ENCODE assay signal across 21 cellular contexts in the genomic region with DNA sequence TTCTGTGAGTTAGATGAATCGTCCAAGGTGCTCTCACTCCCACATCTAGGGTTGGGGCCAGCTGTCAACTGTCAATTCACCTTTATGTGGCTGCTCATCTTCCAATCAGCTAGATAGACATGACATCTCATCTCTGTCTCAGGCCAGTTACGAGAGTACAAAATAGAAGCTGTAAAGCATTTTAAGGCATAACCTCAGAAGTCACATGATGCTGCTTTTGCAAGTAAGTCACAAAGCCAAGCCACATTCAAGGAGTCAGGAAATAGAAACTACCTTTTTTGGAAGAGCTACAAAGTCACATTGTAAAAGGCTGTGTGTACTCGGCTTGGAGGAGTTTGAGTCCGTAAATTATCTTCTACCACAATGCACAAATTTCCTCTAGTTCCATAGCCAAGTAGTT. TPM values are rescaled to one million over a fixed set of nuclear protein-coding genes. Genes with fewer than 3 reads are reported as not detected.
DNase-seq lines count a peak whose midpoint lies in the region; ATAC-seq, FAIRE-seq and TF ChIP-seq lines count a peak whose summit lies in the region.
"Had no signal": no experiment of that assay in that cellular context is flagged by ENCODE, and none has a peak within 500 bp of the region (broad histone marks: within the 10 kb centered on the region; RNA-seq: fewer than 3 reads in every experiment).

No MANE protein-coding gene starts in this region.

- H3K79me2 ChIP-seq in GM12878 (ENCODE audit: control insufficient read depth, insufficient read depth, low read length) = no peaks in the 10 kb centered on the region
- no peaks in the 10 kb centered on the region for H3K79me2 ChIP-seq in HepG2 (ENCODE audit: insufficient read depth, low read length)

- peak; percentile 47 to 78 for ATAC-seq in activated naive CD4-positive, alpha-beta T cell treated with anti-CD3 and anti-CD28 coated beads, Interleukin-2, amount 50 U/mL, for 72 hours
- ATAC-seq in GM12878 (peak; percentile 32), HepG2 (no peak)

- H3K4me1 Mint-ChIP-seq in activated naive CD4-positive, alpha-beta T cell treated with anti-CD3 and anti-CD28 coated beads for 36 hours (ENCODE audit: low read depth) = peaks cover 9% of the 10 kb centered on the region

- DNase-seq in activated naive CD4-positive, alpha-beta T cell treated with anti-CD3 and anti-CD28 coated beads, Interleukin-2, amount 50 U/mL, for 72 hours (ENCODE audit: low spot score in 2 of 2) = no peak
- no peak for DNase-seq in activated naive CD4-positive, alpha-beta T cell treated with anti-CD3 and anti-CD28 coated beads for 36 hours
- DNase-seq in NOMO-1 treated with dmso at 0.1 percent for 144 hours (lab: John Stamatoyannopoulos, UW; ENCODE audit: unreplicated experiment) (peak; percentile 35), GM12878 (ENCODE audit: low read depth, low spot score) (no peak), NCI-H748 (lab: John Stamatoyannopoulos, UW; ENCODE audit: unreplicated experiment) (no peak), neuronal stem cell (ENCODE audit: low spot score) (no peak), HepG2 (ENCODE audit: low spot score) (no peak)
- DNase-seq: amniotic stem cell, colonic mucosa, glutamatergic neuron, H7, islet precursor cell, Karpas-422, NCI-H2081, NCI-H774, ovary, SHP77 had no signal

- H3K4ac ChIP-seq in neuronal stem cell (ENCODE audit: low read length) = no peak overlapping the region

- TF ChIP-seq RAD21 in GM12878 (IDR thresholded peaks at IDR 0.05; ENCODE audit: insufficient read depth, low read depth, low read length) (no peak), HepG2 (CRISPR knock-in tag; IDR thresholded peaks at IDR 0.05) (no peak)

- H2AFZ ChIP-seq in GM12878 (ENCODE audit: control insufficient read depth, low read depth, low read length) (no peak overlapping the region), neuronal stem cell (ENCODE audit: low read length) (no peak overlapping the region), HepG2 (ENCODE audit: low read length) (no peak overlapping the region)

- peak overlapping the region; percentile 80 for H3K4me2 ChIP-seq in GM12878 (ENCODE audit: control insufficient read depth, insufficient read depth)
- no peak overlapping the region for H3K4me2 ChIP-seq in neuronal stem cell (ENCODE audit: insufficient read depth, low read length, poor library complexity, severe bottlenecking)
- H3K4me2 ChIP-seq in HepG2 (ENCODE audit: low read depth, low read length) = no peak overlapping the region

- no peak for TF ChIP-seq POLR2A in GM12878 (IDR thresholded peaks at IDR 0.05; ENCODE audit: low read depth, low read length)
- no peak for TF ChIP-seq POLR2A in HepG2 (IDR thresholded peaks at IDR 0.05; ENCODE audit: insufficient read depth in 1 of 2, low read depth in 2 of 2, low read length in 2 of 2)

- H4K91ac ChIP-seq in neuronal stem cell (ENCODE audit: low read depth, low read length, poor library complexity) = no peak overlapping the region

- H3K18ac ChIP-seq in neuronal stem cell (ENCODE audit: low read length) = no peak overlapping the region

- H3K36me3 ChIP-seq in GM12878 (ENCODE audit: control insufficient read depth in 2 of 2, insufficient read depth in 2 of 2, low read length in 1 of 2) = no peaks in the 10 kb centered on the region
- no peaks in the 10 kb centered on the region for H3K36me3 ChIP-seq in thymus (ENCODE audit: control insufficient read depth, insufficient read depth)
- no peaks in the 10 kb centered on the region for H3K36me3 ChIP-seq in neuronal stem cell (replicated peaks in 1 of 2; ENCODE audit: control insufficient read depth in 2 of 2, insufficient read depth in 2 of 2, low read length in 2 of 2)
- H3K36me3 ChIP-seq in HepG2 (replicated peaks in 1 of 2; ENCODE audit: control insufficient read depth in 1 of 2, insufficient read depth in 2 of 2, low read length in 2 of 2) = no peaks in the 10 kb centered on the region
- H3K36me3 ChIP-seq: colonic mucosa, ovary had no signal

- BruUV-seq in GM12878 (replicated peaks; lab: Mats Ljungman, UMichigan) = no TSS peak
- BruUV-seq in HepG2 (replicated peaks; lab: Mats Ljungman, UMichigan) = no TSS peak

- H2BK5ac ChIP-seq in neuronal stem cell (ENCODE audit: low read length) = no peak overlapping the region

- H3K27ac ChIP-seq in GM12878 (ENCODE audit: control insufficient read depth, insufficient read depth) (no peak overlapping the region), thymus (ENCODE audit: low read depth) (peak overlapping the region; percentile 71), neuronal stem cell (replicated peaks; ENCODE audit: low read length) (no peak overlapping the region), HepG2 (ENCODE audit: extremely low read length, insufficient read depth, low read length) (no peak overlapping the region)
- H3K27ac ChIP-seq: colonic mucosa, ovary had no signal

- H3K4me3 Mint-ChIP-seq in activated naive CD4-positive, alpha-beta T cell treated with anti-CD3 and anti-CD28 coated beads for 36 hours = no peak overlapping the region

- peaks cover 0 to 5% of the 10 kb centered on the region in 2 experiments; a peak in 1 of 4 replicates for H3K27me3 ChIP-seq in GM12878 (replicated peaks in 1 of 2; ENCODE audit: control insufficient read depth in 2 of 2, insufficient read depth in 2 of 2, low read length in 1 of 2)
- no peaks in the 10 kb centered on the region for H3K27me3 ChIP-seq in thymus (ENCODE audit: control insufficient read depth, insufficient read depth)
- no peaks in the 10 kb centered on the region for H3K27me3 ChIP-seq in neuronal stem cell (ENCODE audit: control insufficient read depth in 3 of 3, insufficient read depth in 3 of 3, low read depth in 1 of 3, low read length in 3 of 3)
- no peaks in the 10 kb centered on the region for H3K27me3 ChIP-seq in HepG2 (ENCODE audit: control insufficient read depth in 1 of 2, insufficient read depth in 2 of 2, low read length in 2 of 2)
- H3K27me3 ChIP-seq: colonic mucosa, ovary had no signal

- H2BK120ac ChIP-seq in neuronal stem cell (ENCODE audit: low read depth, low read length) = no peak overlapping the region

- H3K4me3 ChIP-seq in GM12878 (peak overlapping the region; percentile 42; the same call in 1 of the 2 replicates), thymus (ENCODE audit: low read length) (peak overlapping the region; percentile 13), neuronal stem cell (ENCODE audit: low read length in 2 of 2) (no peak overlapping the region), HepG2 (replicated peaks in 1 of 3; ENCODE audit: insufficient read depth in 1 of 3, low read depth in 2 of 3, low read length in 3 of 3) (no peak overlapping the region)
- H3K4me3 ChIP-seq: colonic mucosa, ovary had no signal

- intact Hi-C loops in activated naive CD4-positive, alpha-beta T cell treated with anti-CD3 and anti-CD28 coated beads for 36 hours (cut with micrococcal nuclease) = no loop called here
- intact Hi-C loops in GM12878 (cut with micrococcal nuclease; ENCODE audit: unreplicated experiment) (no loop called here), HepG2 (cut with micrococcal nuclease; ENCODE audit: unreplicated experiment) (no loop called here)

- no peaks in the 10 kb centered on the region for H3K27me3 Mint-ChIP-seq in activated naive CD4-positive, alpha-beta T cell treated with anti-CD3 and anti-CD28 coated beads for 36 hours (ENCODE audit: low read depth)

- H3K27ac Mint-ChIP-seq in activated naive CD4-positive, alpha-beta T cell treated with anti-CD3 and anti-CD28 coated beads, Interleukin-2, amount 50 U/mL, for 72 hours = no peak overlapping the region
- no peak overlapping the region for H3K27ac Mint-ChIP-seq in activated naive CD4-positive, alpha-beta T cell treated with anti-CD3 and anti-CD28 coated beads for 36 hours

- no peaks in the 10 kb centered on the region for H3K9me3 Mint-ChIP-seq in activated naive CD4-positive, alpha-beta T cell treated with anti-CD3 and anti-CD28 coated beads, Interleukin-2, amount 50 U/mL, for 72 hours
- H3K9me3 Mint-ChIP-seq in activated naive CD4-positive, alpha-beta T cell treated with anti-CD3 and anti-CD28 coated beads for 36 hours = no peaks in the 10 kb centered on the region

- H3K9me3 ChIP-seq in GM12878 (replicated peaks; ENCODE audit: control insufficient read depth, insufficient read depth, low read length) (no peaks in the 10 kb centered on the region), thymus (ENCODE audit: control insufficient read depth) (no peaks in the 10 kb centered on the region), neuronal stem cell (replicated peaks in 1 of 2; ENCODE audit: control insufficient read depth in 2 of 2, insufficient read depth in 1 of 2, low read depth in 1 of 2, low read length in 2 of 2) (no peaks in the 10 kb centered on the region), HepG2 (ENCODE audit: low read length) (no peaks in the 10 kb centered on the region)
- H3K9me3 ChIP-seq: colonic mucosa, ovary had no signal

- 68% methylated on average over 4 of the region's 4 CpGs for WGBS in GM12878 (ENCODE audit: insufficient coverage, insufficient replicate concordance, low lambda C conversion rate, missing lambda C conversion rate)
- WGBS in thymus = 5% methylated on average over 4 of the region's 4 CpGs
- WGBS in neuronal stem cell (ENCODE audit: extremely low coverage in 2 of 2, insufficient read length in 2 of 2, insufficient replicate concordance in 1 of 2), 2 donors = no CpG with 5 or more reads among the region's 4 CpGs
- WGBS in HepG2 (ENCODE audit: low lambda C conversion rate) = 27% methylated on average over 4 of the region's 4 CpGs

- TF ChIP-seq EP300 in GM12878 (IDR thresholded peaks at IDR 0.05; ENCODE audit: borderline replicate concordance in 1 of 2, control insufficient read depth in 1 of 2, low read depth in 2 of 2, low read length in 2 of 2) = 0 out of 4 replicates have a peak, but pooled peaks of 1 of the 2 experiments have one; percentile 11
- no peak for TF ChIP-seq EP300 in HepG2 (IDR thresholded peaks at IDR 0.05; ENCODE audit: low read depth in 2 of 2, low read length in 2 of 2)
- no peak for TF ChIP-seq EP300 in HepG2 (CRISPR knock-in tag; IDR thresholded peaks at IDR 0.05; ENCODE audit: borderline replicate concordance)

- no peaks in the 10 kb centered on the region for H3K79me1 ChIP-seq in neuronal stem cell (ENCODE audit: low read depth, low read length)

- H2AK5ac ChIP-seq in neuronal stem cell (ENCODE audit: low read depth, low read length) = no peak overlapping the region

- CTCF ChIA-PET in activated naive CD4-positive, alpha-beta T cell treated with anti-CD3 and anti-CD28 coated beads for 36 hours (lab: Charles Lee) = interaction anchor here (0.9 to 4.2 kb wide), 4 partner anchors 134 to 275 kb away, joined by 3 to 25 read pairs (median 4); no protein-coding TSS in a partner anchor
- CTCF ChIA-PET in GM12878 (lab: Yijun Ruan, JAX) = interaction anchor here (0.6 to 8.0 kb wide), 30 partner anchors 9 to 275 kb away, joined by 3 to 555 read pairs (median 5); partner anchors contain the start of genes CCR5 and CXCR6
- CTCF ChIA-PET in HepG2 (lab: Yijun Ruan, JAX; ENCODE audit: low intra/inter-chr PET ratio, low total read pairs) = no interaction called here

- H4K20me1 ChIP-seq in GM12878 (ENCODE audit: control insufficient read depth, insufficient read depth) (no peaks in the 10 kb centered on the region), HepG2 (ENCODE audit: insufficient read depth, low read length) (no peaks in the 10 kb centered on the region)

- FAIRE-seq in GM12878 (lab: Jason Lieb, UNC) (no peak), HepG2 (lab: Jason Lieb, UNC) (no peak)

- POLR2A ChIA-PET in GM12878 (lab: Charles Lee) (interaction anchor here (0.9 to 1.7 kb wide), 8 partner anchors 80 to 165 kb away, joined by 3 to 16 read pairs (median 4); partner anchors contain the start of gene CCR5), HepG2 (lab: Yijun Ruan, JAX) (no interaction called here)

- H3K4me1 ChIP-seq in GM12878 (ENCODE audit: control insufficient read depth, insufficient read depth, low read length) (peaks cover 44% of the 10 kb centered on the region), thymus (ENCODE audit: control insufficient read depth, insufficient read depth, low read length) (peaks cover 18% of the 10 kb centered on the region), neuronal stem cell (ENCODE audit: control insufficient read depth in 2 of 2, insufficient read depth in 1 of 2, low read depth in 1 of 2, low read length in 2 of 2) (no peaks in the 10 kb centered on the region), HepG2 (ENCODE audit: insufficient read depth, low read length) (peaks cover under 1% of the 10 kb centered on the region; the same call in 1 of the 2 replicates)
- H3K4me1 ChIP-seq: colonic mucosa had no signal

- no peak overlapping the region for H2BK12ac ChIP-seq in neuronal stem cell (ENCODE audit: low read length)

- RAD21 ChIA-PET in GM12878 (lab: Charles Lee; ENCODE audit: unreplicated experiment) = interaction anchor here (0.7 to 14.4 kb wide), 24 partner anchors 8 to 274 kb away, joined by 3 to 421 read pairs (median 4); partner anchors contain the start of gene CCR5

- H3K36me3 Mint-ChIP-seq in activated naive CD4-positive, alpha-beta T cell treated with anti-CD3 and anti-CD28 coated beads, Interleukin-2, amount 50 U/mL, for 72 hours = no peaks in the 10 kb centered on the region
- no peaks in the 10 kb centered on the region for H3K36me3 Mint-ChIP-seq in activated naive CD4-positive, alpha-beta T cell treated with anti-CD3 and anti-CD28 coated beads for 36 hours (ENCODE audit: low read depth)

- in situ Hi-C loops in GM12878 (cut with MboI) (loop anchor here (5.0 to 10.0 kb wide), 2 partner anchors 159 to 268 kb away; partner anchors contain the start of genes CCR5 and CXCR6), HepG2 (cut with HindIII; ENCODE audit: extremely low pct_ligation_motif_present, low pct_unique_long_range_greater_than_20kb) (no loop called here)

- SMC1A ChIA-PET in GM12878 (lab: Charles Lee; ENCODE audit: uncharacterized antibody, unreplicated experiment) = interaction anchor here (0.7 to 7.2 kb wide), 23 partner anchors 9 to 276 kb away, joined by 3 to 434 read pairs (median 6); partner anchors contain the start of gene CCR5

- no peak overlapping the region for H3K14ac ChIP-seq in neuronal stem cell (ENCODE audit: low read length)

- H3K9ac ChIP-seq in GM12878 (ENCODE audit: control insufficient read depth, insufficient read depth, low read length) (no peak overlapping the region), neuronal stem cell (ENCODE audit: low read depth, low read length, poor library complexity) (no peak overlapping the region), HepG2 (ENCODE audit: insufficient read depth, low read depth, low read length) (no peak overlapping the region)

- no peak overlapping the region for H4K8ac ChIP-seq in neuronal stem cell (ENCODE audit: low read depth, low read length)

- TF ChIP-seq CTCF in GM12878 (IDR thresholded peaks at IDR 0.05 in 2 of 3, conservative IDR thresholded peaks at IDR 0.05 in 1 of 3; ENCODE audit: control insufficient read depth in 2 of 3, extremely low read depth in 1 of 3, insufficient read depth in 1 of 3, low read depth in 3 of 3, low read length in 3 of 3) (no peak), HepG2 (CRISPR knock-in tag; IDR thresholded peaks at IDR 0.05) (no peak)

- H2BK15ac ChIP-seq in neuronal stem cell (ENCODE audit: low read length) = no peak overlapping the region

- no peak overlapping the region for H3K23ac ChIP-seq in neuronal stem cell (ENCODE audit: low read depth, low read length, poor library complexity)

RNA-seq across cellular contexts. Expression of gene CCR1, which starts 5.1 kb away (rescaled TPM):
- total RNA-seq in activated naive CD4-positive, alpha-beta T cell treated with anti-CD3 and anti-CD28 coated beads, Interleukin-2, amount 50 U/mL, for 72 hours = under 1 TPM in 1 of 2 donors, not detected in 1; 0.19 TPM
- total RNA-seq in activated naive CD4-positive, alpha-beta T cell treated with anti-CD3 and anti-CD28 coated beads for 36 hours = not detected
- total RNA-seq in GM12878 (2013; cell fraction: nucleolus; rRNA removed) = 5.2 and 5.5 TPM in 2 replicates
- total RNA-seq in GM12878 (2014; rRNA removed) (8.3 and 10.1 TPM in 2 replicates), GM12878 (2014; rRNA removed; fragmentation: Illumina TruSeq; extraction: Trizol) (9.6 TPM in 2 replicates), GM12878 (2021) (6.4 and 7.3 TPM in 2 replicates), HepG2 (2016; rRNA removed; fragmentation: Illumina TruSeq; extraction: Trizol) (not detected in 2 replicates)
- 4.3 TPM for polyA plus RNA-seq in GM12878 (2011; ENCODE audit: low read depth)
- polyA plus RNA-seq in GM12878 (2011; rRNA removed) (8.8 and 9.5 TPM in 2 replicates), GM12878 (2014; fragmentation: Illumina TruSeq; extraction: Trizol) (11.0 and 13.2 TPM in 2 replicates), GM12878 (2014; fragmentation: Nextera tagmentation; extraction: Ambion mirVana) (1 to 10 TPM; 3.4 to 3.7 TPM), GM12878 (2014; rRNA removed) (6.4 and 8.2 TPM in 2 replicates), GM12878 (2016; fragmentation: Nextera tagmentation; extraction: Ambion mirVana) (1 to 10 TPM; 2.3 to 3.6 TPM), thymus (14.5 TPM), HepG2 (2011; rRNA removed) (not detected in 2 replicates)
- polyA plus RNA-seq in GM12878 (2011; cell fraction: cytosol; rRNA removed) = 7.1 and 7.3 TPM in 2 replicates
- polyA plus RNA-seq in GM12878 (2011; cell fraction: nucleus; rRNA removed) = 3.9 TPM in 2 replicates
- 4.4 and 7.3 TPM in 2 replicates for polyA plus RNA-seq in GM12878 (2012)
- polyA minus RNA-seq in GM12878 (2011; rRNA and poly(A)+ RNA removed) = 11.1 and 14.2 TPM in 2 replicates
- 1.9 and 2.8 TPM in 2 replicates for polyA minus RNA-seq in GM12878 (2011; cell fraction: cytosol; rRNA and poly(A)+ RNA removed)
- 5.4 and 8.6 TPM in 2 replicates for polyA minus RNA-seq in GM12878 (2011; cell fraction: nucleus; rRNA and poly(A)+ RNA removed)
- 0.04 TPM for polyA plus RNA-seq in neuronal stem cell (2013, experiment 1 of 2)
- polyA plus RNA-seq in neuronal stem cell (2013, experiment 2 of 2) = 0.04 TPM
- total RNA-seq in HepG2 (2016; cell fraction: cytosol; rRNA removed; fragmentation: Illumina TruSeq; extraction: Trizol; ENCODE audit: low read depth) = not detected in 2 replicates
- not detected in 2 replicates for total RNA-seq in HepG2 (2016; cell fraction: insoluble cytoplasmic fraction; rRNA removed; fragmentation: Illumina TruSeq; extraction: Trizol)
- not detected in 2 replicates for total RNA-seq in HepG2 (2016; cell fraction: membrane; rRNA removed; fragmentation: Illumina TruSeq; extraction: Trizol)
- total RNA-seq in HepG2 (2016; cell fraction: nucleus; rRNA removed; fragmentation: Illumina TruSeq; extraction: Trizol) = not detected in 2 replicates
- polyA plus RNA-seq in HepG2 (2011; cell fraction: cytosol; rRNA removed) = not detected in 2 replicates
- not detected in 2 replicates for polyA plus RNA-seq in HepG2 (2011; cell fraction: nucleus; rRNA removed)
- not detected in 2 replicates for polyA plus RNA-seq in HepG2 (2012)
- polyA plus RNA-seq in HepG2 (2016; cell fraction: cytosol; fragmentation: Illumina TruSeq; extraction: Trizol; ENCODE audit: low read depth) = not detected in 2 replicates
- not detected in 2 replicates for polyA plus RNA-seq in HepG2 (2016; cell fraction: insoluble cytoplasmic fraction; fragmentation: Illumina TruSeq; extraction: Trizol; ENCODE audit: low read depth)
- polyA plus RNA-seq in HepG2 (2016; cell fraction: membrane; fragmentation: Illumina TruSeq; extraction: Trizol; ENCODE audit: low read depth) = not detected in 2 replicates
- not detected in 2 replicates for polyA plus RNA-seq in HepG2 (2016; cell fraction: nucleus; fragmentation: Illumina TruSeq; extraction: Trizol; ENCODE audit: insufficient read depth, low read depth)
- 0.16 TPM in 1 of 2 replicates, not detected in the other for polyA minus RNA-seq in HepG2 (2011; rRNA and poly(A)+ RNA removed; ENCODE audit: low replicate concordance)
- not detected in 2 replicates for polyA minus RNA-seq in HepG2 (2011; cell fraction: cytosol; rRNA and poly(A)+ RNA removed)
- not detected in 2 replicates for polyA minus RNA-seq in HepG2 (2011; cell fraction: nucleus; rRNA and poly(A)+ RNA removed)
- total RNA-seq: epithelial cell of proximal tubule, H7 had no signal

RNA-seq across cellular contexts. Expression of gene CCR3, which starts 29.1 kb away (rescaled TPM):
- total RNA-seq in activated naive CD4-positive, alpha-beta T cell treated with anti-CD3 and anti-CD28 coated beads, Interleukin-2, amount 50 U/mL, for 72 hours = not detected
- not detected for total RNA-seq in activated naive CD4-positive, alpha-beta T cell treated with anti-CD3 and anti-CD28 coated beads for 36 hours
- 0.42 and 0.54 TPM in 2 replicates for total RNA-seq in GM12878 (2013; cell fraction: nucleolus; rRNA removed)
- total RNA-seq in GM12878 (2014; rRNA removed) = 0.23 and 0.65 TPM in 2 replicates
- total RNA-seq in GM12878 (2014; rRNA removed; fragmentation: Illumina TruSeq; extraction: Trizol) = 0.27 and 0.60 TPM in 2 replicates
- 0.41 and 0.66 TPM in 2 replicates for total RNA-seq in GM12878 (2021)
- not detected for polyA plus RNA-seq in GM12878 (2011; ENCODE audit: low read depth)
- not detected in 2 replicates for polyA plus RNA-seq in GM12878 (2011; rRNA removed)
- 0.05 and 0.06 TPM in 2 replicates for polyA plus RNA-seq in GM12878 (2011; cell fraction: cytosol; rRNA removed)
- not detected in 2 replicates for polyA plus RNA-seq in GM12878 (2011; cell fraction: nucleus; rRNA removed)
- 0.19 and 0.27 TPM in 2 replicates for polyA plus RNA-seq in GM12878 (2012)
- 0.65 and 0.78 TPM in 2 replicates for polyA plus RNA-seq in GM12878 (2014; fragmentation: Illumina TruSeq; extraction: Trizol)
- under 1 TPM; 0.53 TPM for polyA plus RNA-seq in GM12878 (2014; fragmentation: Nextera tagmentation; extraction: Ambion mirVana)
- polyA plus RNA-seq in GM12878 (2014; rRNA removed) = 0.58 TPM in 2 replicates
- under 1 TPM; 0.13 to 0.20 TPM for polyA plus RNA-seq in GM12878 (2016; fragmentation: Nextera tagmentation; extraction: Ambion mirVana)
- polyA minus RNA-seq in GM12878 (2011; rRNA and poly(A)+ RNA removed) = not detected in 2 replicates
- polyA minus RNA-seq in GM12878 (2011; cell fraction: cytosol; rRNA and poly(A)+ RNA removed) = not detected in 2 replicates
- polyA minus RNA-seq in GM12878 (2011; cell fraction: nucleus; rRNA and poly(A)+ RNA removed) = not detected in 2 replicates
- 0.27 TPM for polyA plus RNA-seq in thymus
- polyA plus RNA-seq in neuronal stem cell (2013, experiment 1 of 2) = not detected
- not detected for polyA plus RNA-seq in neuronal stem cell (2013, experiment 2 of 2)
- not detected in 2 replicates for total RNA-seq in HepG2 (2016; rRNA removed; fragmentation: Illumina TruSeq; extraction: Trizol)
- total RNA-seq in HepG2 (2016; cell fraction: cytosol; rRNA removed; fragmentation: Illumina TruSeq; extraction: Trizol; ENCODE audit: low read depth) = not detected in 2 replicates
- not detected in 2 replicates for total RNA-seq in HepG2 (2016; cell fraction: insoluble cytoplasmic fraction; rRNA removed; fragmentation: Illumina TruSeq; extraction: Trizol)
- total RNA-seq in HepG2 (2016; cell fraction: membrane; rRNA removed; fragmentation: Illumina TruSeq; extraction: Trizol) = not detected in 2 replicates
- total RNA-seq in HepG2 (2016; cell fraction: nucleus; rRNA removed; fragmentation: Illumina TruSeq; extraction: Trizol) = not detected in 2 replicates
- not detected in 2 replicates for polyA plus RNA-seq in HepG2 (2011; rRNA removed)
- polyA plus RNA-seq in HepG2 (2011; cell fraction: cytosol; rRNA removed) = not detected in 2 replicates
- not detected in 2 replicates for polyA plus RNA-seq in HepG2 (2011; cell fraction: nucleus; rRNA removed)
- not detected in 2 replicates for polyA plus RNA-seq in HepG2 (2012)
- not detected in 2 replicates for polyA plus RNA-seq in HepG2 (2016; cell fraction: cytosol; fragmentation: Illumina TruSeq; extraction: Trizol; ENCODE audit: low read depth)
- not detected in 2 replicates for polyA plus RNA-seq in HepG2 (2016; cell fraction: insoluble cytoplasmic fraction; fragmentation: Illumina TruSeq; extraction: Trizol; ENCODE audit: low read depth)
- polyA plus RNA-seq in HepG2 (2016; cell fraction: membrane; fragmentation: Illumina TruSeq; extraction: Trizol; ENCODE audit: low read depth) = not detected in 2 replicates
- polyA plus RNA-seq in HepG2 (2016; cell fraction: nucleus; fragmentation: Illumina TruSeq; extraction: Trizol; ENCODE audit: insufficient read depth, low read depth) = not detected in 2 replicates
- polyA minus RNA-seq in HepG2 (2011; rRNA and poly(A)+ RNA removed; ENCODE audit: low replicate concordance) = not detected in 2 replicates
- polyA minus RNA-seq in HepG2 (2011; cell fraction: cytosol; rRNA and poly(A)+ RNA removed) = not detected in 2 replicates
- not detected in 2 replicates for polyA minus RNA-seq in HepG2 (2011; cell fraction: nucleus; rRNA and poly(A)+ RNA removed)
- total RNA-seq: colonic mucosa, epithelial cell of proximal tubule, H7, ovary, skeletal muscle tissue had no signal
- polyA plus RNA-seq: AG04450, ovary had no signal

Comparison
In these comparisons a context has a peak if more than half of its experiments do, and no peak if none do; other contexts are left out.
1. H3K4me3 ChIP-seq: peak in GM12878 (single experiment) and thymus (single experiment); none in neuronal stem cell (0 of 2) and HepG2 (0 of 3).